1 cellular context compared by ENCODE assay signal in genomic region chr12:74111688-74112360, GRCh38.
TF ChIP-seq lines count a peak whose summit lies in the region.

No MANE protein-coding gene starts in this region.

TF ChIP-seq in GM23338, 12 proteins besides CTCF, POLR2A, EP300 and RAD21 (continued from another document):
- TF ChIP-seq ZNF462 (CRISPR knock-in tag; IDR thresholded peaks at IDR 0.05): no peak
- no peak for TF ChIP-seq EZH2 (IDR thresholded peaks at IDR 0.05; ENCODE audit: low read depth, unreplicated experiment)
- no peak for TF ChIP-seq STAT1 (IDR thresholded peaks at IDR 0.05; ENCODE audit: unreplicated experiment)
- TF ChIP-seq ZNF114 (CRISPR knock-in tag; IDR thresholded peaks at IDR 0.05): no peak
- TF ChIP-seq EZH2phosphoT487 (IDR thresholded peaks at IDR 0.05; ENCODE audit: unreplicated experiment): no peak
